ENCODE assay signal across 22 cellular contexts in genomic region chr5:2353871-2354440, GRCh38.
DNase-seq lines count a peak whose midpoint lies in the region; ATAC-seq, FAIRE-seq and TF ChIP-seq lines count a peak whose summit lies in the region.
"Had no signal": no experiment of that assay in that cellular context is flagged by ENCODE, and none has a peak within 500 bp of the region (broad histone marks: within the 10 kb centered on the region; RNA-seq: fewer than 3 reads in every experiment).

No MANE protein-coding gene starts in this region.

- H3K4me3 Mint-ChIP-seq in T-helper 2 cell treated with Interferon-gamma antibody and Interleukin-4, amounts not matched to agents 5 μg/mL and 100 μg/mL, for 36 hours, result no peak overlapping the region
- no peak overlapping the region for H3K4me3 Mint-ChIP-seq in activated T-helper 1 cell treated with anti-CD3 and anti-CD28 coated beads, Interleukin-12 subunit alpha, Interleukin-12 subunit beta, Interleukin-2, Interleukin-4 antibody, amounts not matched to agents 30 ng/mL and 10 ng/mL and 1 ng/mL, durations not matched to agents 14 hours and 24 hours and 36 hours
- H3K4me3 Mint-ChIP-seq in naive thymus-derived CD8-positive, alpha-beta T cell, result no peak overlapping the region
- H3K4me3 Mint-ChIP-seq: CD4-positive, CD25-positive, alpha-beta regulatory T cell; CD8-positive, alpha-beta memory T cell had no signal

- H3K36me3 ChIP-seq in hepatocyte (replicated peaks; ENCODE audit: insufficient read depth, low read depth), result no peaks in the 10 kb centered on the region
- H3K36me3 ChIP-seq: BE2C had no signal

- FAIRE-seq in urothelium cell line (lab: Jason Lieb, UNC), result peak; percentile 32
- FAIRE-seq: GM12878, H54, HTR-8/SVneo had no signal

- TF ChIP-seq CTCF in coronary artery (IDR thresholded peaks at IDR 0.05), result no peak
- no peak for TF ChIP-seq CTCF in hepatocyte (IDR thresholded peaks at IDR 0.05; ENCODE audit: poor library complexity)

- H3K4me1 ChIP-seq in hepatocyte (ENCODE audit: insufficient read depth), result no peaks in the 10 kb centered on the region
- H3K4me1 ChIP-seq: BE2C had no signal

- no peaks in the 10 kb centered on the region for H3K27me3 Mint-ChIP-seq in T-helper 2 cell treated with Interferon-gamma antibody and Interleukin-4, amounts not matched to agents 5 μg/mL and 100 μg/mL, for 36 hours (ENCODE audit: low read depth)
- no peaks in the 10 kb centered on the region for H3K27me3 Mint-ChIP-seq in activated T-helper 1 cell treated with anti-CD3 and anti-CD28 coated beads, Interleukin-12 subunit alpha, Interleukin-12 subunit beta, Interleukin-2, Interleukin-4 antibody, amounts not matched to agents 30 ng/mL and 10 ng/mL and 1 ng/mL, durations not matched to agents 14 hours and 24 hours and 36 hours (ENCODE audit: insufficient read depth)
- H3K27me3 Mint-ChIP-seq in naive thymus-derived CD8-positive, alpha-beta T cell, result peaks cover 0 to 26% (median 6%) of the 10 kb centered on the region in 5 donors
- H3K27me3 Mint-ChIP-seq: CD4-positive, CD25-positive, alpha-beta regulatory T cell; CD8-positive, alpha-beta memory T cell had no signal

- no peaks in the 10 kb centered on the region for H3K27me3 ChIP-seq in hepatocyte
- H3K27me3 ChIP-seq: BE2C had no signal

- no peaks in the 10 kb centered on the region for H3K36me3 Mint-ChIP-seq in T-helper 2 cell treated with Interferon-gamma antibody and Interleukin-4, amounts not matched to agents 5 μg/mL and 100 μg/mL, for 36 hours (ENCODE audit: low read depth)
- no peaks in the 10 kb centered on the region for H3K36me3 Mint-ChIP-seq in activated T-helper 1 cell treated with anti-CD3 and anti-CD28 coated beads, Interleukin-12 subunit alpha, Interleukin-12 subunit beta, Interleukin-2, Interleukin-4 antibody, amounts not matched to agents 30 ng/mL and 10 ng/mL and 1 ng/mL, durations not matched to agents 14 hours and 24 hours and 36 hours (ENCODE audit: low read depth)
- no peaks in the 10 kb centered on the region for H3K36me3 Mint-ChIP-seq in naive thymus-derived CD8-positive, alpha-beta T cell
- H3K36me3 Mint-ChIP-seq: CD8-positive, alpha-beta memory T cell had no signal

- no peaks in the 10 kb centered on the region for H3K9me2 ChIP-seq in hepatocyte (replicated peaks; ENCODE audit: insufficient read depth)

- H3K4me3 ChIP-seq in coronary artery, result no peak overlapping the region
- no peak overlapping the region for H3K4me3 ChIP-seq in hepatocyte
- H3K4me3 ChIP-seq: GM12878, GM23248 had no signal

- no peaks in the 10 kb centered on the region for H3K4me1 Mint-ChIP-seq in T-helper 2 cell treated with Interferon-gamma antibody and Interleukin-4, amounts not matched to agents 5 μg/mL and 100 μg/mL, for 36 hours (ENCODE audit: low read depth)
- no peaks in the 10 kb centered on the region for H3K4me1 Mint-ChIP-seq in activated T-helper 1 cell treated with anti-CD3 and anti-CD28 coated beads, Interleukin-12 subunit alpha, Interleukin-12 subunit beta, Interleukin-2, Interleukin-4 antibody, amounts not matched to agents 30 ng/mL and 10 ng/mL and 1 ng/mL, durations not matched to agents 14 hours and 24 hours and 36 hours (ENCODE audit: low read depth)
- no peaks in the 10 kb centered on the region for H3K4me1 Mint-ChIP-seq in naive thymus-derived CD8-positive, alpha-beta T cell
- H3K4me1 Mint-ChIP-seq: CD4-positive, CD25-positive, alpha-beta regulatory T cell; CD8-positive, alpha-beta memory T cell had no signal

- intact Hi-C loops in activated T-helper 1 cell treated with anti-CD3 and anti-CD28 coated beads, Interleukin-12 subunit alpha, Interleukin-12 subunit beta, Interleukin-2, Interleukin-4 antibody, amounts not matched to agents 30 ng/mL and 10 ng/mL and 1 ng/mL, durations not matched to agents 14 hours and 24 hours and 36 hours (cut with micrococcal nuclease), result no loop called here

- DNase-seq in AG20443 (ENCODE audit: low spot score) (peak; percentile 1), coronary artery (ENCODE audit: low spot score) (peak; percentile 70), hepatocyte (ENCODE audit: low spot score) (no peak), urothelium cell line (ENCODE audit: low spot score) (no peak)
- DNase-seq in T-helper 2 cell treated with Interferon-gamma antibody and Interleukin-4, amounts not matched to agents 5 μg/mL and 100 μg/mL, for 36 hours (ENCODE audit: low spot score), result no peak
- no peak for DNase-seq in activated T-helper 1 cell treated with anti-CD3 and anti-CD28 coated beads, Interleukin-12 subunit alpha, Interleukin-12 subunit beta, Interleukin-2, Interleukin-4 antibody, amounts not matched to agents 30 ng/mL and 10 ng/mL and 1 ng/mL, durations not matched to agents 14 hours and 24 hours and 36 hours (ENCODE audit: low spot score)
- no peak for DNase-seq in naive thymus-derived CD8-positive, alpha-beta T cell
- DNase-seq: BE2C; C1 segment of cervical spinal cord; CD4-positive, CD25-positive, alpha-beta regulatory T cell; CD8-positive, alpha-beta memory T cell; COR-L47; DMS 273 treated with DMSO at 0.1 percent for 48 hours; DMS53; DND-41; EL; GM23248; HCEC 1CT; IMR-90 had no signal

- ATAC-seq in naive thymus-derived CD8-positive, alpha-beta T cell, result no peak
- ATAC-seq: GM12878 had no signal

- POLR2A ChIA-PET in naive thymus-derived CD8-positive, alpha-beta T cell (lab: Charles Lee), result no interaction called here

- 95% methylated on average over 10 of the region's 10 CpGs for WGBS in hepatocyte (ENCODE audit: low lambda C conversion rate, missing lambda C conversion rate)

- H2AFZ ChIP-seq in hepatocyte, result no peak overlapping the region
- H2AFZ ChIP-seq: GM23248 had no signal

- no peak overlapping the region for H3K4me2 ChIP-seq in hepatocyte

- no peak overlapping the region for H3K27ac Mint-ChIP-seq in T-helper 2 cell treated with Interferon-gamma antibody and Interleukin-4, amounts not matched to agents 5 μg/mL and 100 μg/mL, for 36 hours
- no peak overlapping the region for H3K27ac Mint-ChIP-seq in activated T-helper 1 cell treated with anti-CD3 and anti-CD28 coated beads, Interleukin-12 subunit alpha, Interleukin-12 subunit beta, Interleukin-2, Interleukin-4 antibody, amounts not matched to agents 30 ng/mL and 10 ng/mL and 1 ng/mL, durations not matched to agents 14 hours and 24 hours and 36 hours
- no peak overlapping the region for H3K27ac Mint-ChIP-seq in naive thymus-derived CD8-positive, alpha-beta T cell
- H3K27ac Mint-ChIP-seq: CD4-positive, CD25-positive, alpha-beta regulatory T cell; CD8-positive, alpha-beta memory T cell had no signal

- H3K27ac ChIP-seq in coronary artery (no peak overlapping the region), hepatocyte (peak overlapping the region; percentile 20)
- H3K27ac ChIP-seq: GM23248 had no signal

- H3K9me3 ChIP-seq in hepatocyte (ENCODE audit: low read depth), result no peaks in the 10 kb centered on the region
- H3K9me3 ChIP-seq: BE2C had no signal

- H3K9me3 Mint-ChIP-seq in T-helper 2 cell treated with Interferon-gamma antibody and Interleukin-4, amounts not matched to agents 5 μg/mL and 100 μg/mL, for 36 hours, result peaks cover 14% of the 10 kb centered on the region
- peaks cover 5% of the 10 kb centered on the region for H3K9me3 Mint-ChIP-seq in activated T-helper 1 cell treated with anti-CD3 and anti-CD28 coated beads, Interleukin-12 subunit alpha, Interleukin-12 subunit beta, Interleukin-2, Interleukin-4 antibody, amounts not matched to agents 30 ng/mL and 10 ng/mL and 1 ng/mL, durations not matched to agents 14 hours and 24 hours and 36 hours
- H3K9me3 Mint-ChIP-seq in naive thymus-derived CD8-positive, alpha-beta T cell, result peaks cover 0 to 19% (median 9%) of the 10 kb centered on the region in 9 donors

- H3K79me2 ChIP-seq in hepatocyte, result no peaks in the 10 kb centered on the region

- no peaks in the 10 kb centered on the region for H4K20me1 ChIP-seq in hepatocyte (ENCODE audit: insufficient read depth, poor library complexity, severe bottlenecking)

Comparison
In these comparisons a context has a peak if more than half of its experiments do, and no peak if none do; other contexts are left out.
1. DNase-seq: peak in AG20443 (single experiment) and coronary artery (single experiment); none in hepatocyte (single experiment), urothelium cell line (single experiment), T-helper 2 cell treated with Interferon-gamma antibody and Interleukin-4, amounts not matched to agents 5 μg/mL and 100 μg/mL, for 36 hours (single experiment), activated T-helper 1 cell treated with anti-CD3 and anti-CD28 coated beads, Interleukin-12 subunit alpha, Interleukin-12 subunit beta, Interleukin-2, Interleukin-4 antibody, amounts not matched to agents 30 ng/mL and 10 ng/mL and 1 ng/mL, durations not matched to agents 14 hours and 24 hours and 36 hours (single experiment) and naive thymus-derived CD8-positive, alpha-beta T cell (0 of 10).